Comparison of ENCODE assay signal across 10 cellular contexts in the genomic region with DNA sequence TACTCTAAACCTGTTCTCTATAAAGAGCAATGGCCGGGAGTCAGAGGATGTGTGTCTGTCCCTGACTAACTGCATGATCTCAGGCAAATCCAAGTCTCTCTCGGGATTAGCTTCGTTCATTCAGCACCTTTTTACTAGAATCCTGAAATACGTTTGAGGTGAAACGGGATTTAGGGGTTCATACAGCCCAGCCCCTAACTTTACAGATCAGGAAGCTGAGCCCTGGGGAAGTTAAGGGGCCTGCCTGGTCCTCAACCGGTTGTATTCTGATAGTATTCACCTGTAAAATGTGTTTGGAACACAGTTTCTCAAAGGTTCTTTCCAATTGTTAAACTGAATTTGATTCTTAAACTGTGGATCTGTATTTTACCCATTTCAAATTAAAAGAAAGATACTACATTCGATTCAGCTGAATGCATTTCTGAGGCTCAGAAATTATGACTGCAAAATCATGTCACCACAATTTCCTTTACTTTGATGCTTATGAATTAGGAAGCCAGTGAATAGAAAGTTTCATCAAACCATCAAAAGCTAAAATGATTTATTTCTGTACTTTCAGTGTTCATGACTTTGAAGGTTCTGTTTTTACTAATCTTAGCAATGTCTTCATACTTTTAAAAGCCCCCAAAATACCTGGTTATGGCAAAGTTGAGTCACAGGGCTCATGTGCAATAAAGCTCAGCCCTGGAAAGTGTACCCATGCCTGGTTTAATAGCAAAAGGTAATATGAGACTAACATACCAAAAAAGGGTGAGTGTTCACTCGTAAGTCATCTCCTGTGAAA. TPM values are rescaled to one million over a fixed set of nuclear protein-coding genes. Genes with fewer than 3 reads are reported as not detected.
DNase-seq lines count a peak whose midpoint lies in the region; ATAC-seq, FAIRE-seq and TF ChIP-seq lines count a peak whose summit lies in the region.
"Had no signal": no experiment of that assay in that cellular context is flagged by ENCODE, and none has a peak within 500 bp of the region (broad histone marks: within the 10 kb centered on the region; RNA-seq: fewer than 3 reads in every experiment).

No MANE protein-coding gene starts in this region.

- H4K20me1 ChIP-seq in MM.1S (ENCODE audit: insufficient read depth, low read length) = no peaks in the 10 kb centered on the region

- no peak overlapping the region for H3K4me2 ChIP-seq in MM.1S (ENCODE audit: low read depth, low read length)

- H3K9me3 Mint-ChIP-seq in naive thymus-derived CD8-positive, alpha-beta T cell = no peaks in the 10 kb centered on the region

- H3F3A ChIP-seq in MM.1S (ENCODE audit: insufficient read depth, low read length) = no peaks in the 10 kb centered on the region

- H3K4me3 ChIP-seq in MM.1S (ENCODE audit: low read length) (no peak overlapping the region), testis (no peak overlapping the region)

- no peak overlapping the region for H2AFZ ChIP-seq in MM.1S (ENCODE audit: low read length)

- no peaks in the 10 kb centered on the region for H3K27me3 Mint-ChIP-seq in T-helper 17 cell
- H3K27me3 Mint-ChIP-seq in naive thymus-derived CD8-positive, alpha-beta T cell = no peaks in the 10 kb centered on the region

- H3K9me2 ChIP-seq in MM.1S (replicated peaks; ENCODE audit: insufficient read depth, low read length) = no peaks in the 10 kb centered on the region

- H3K4me1 ChIP-seq in MM.1S (ENCODE audit: low read length) (0 out of 2 replicates have a peak, but pooled peaks cover 4% of the 10 kb centered on the region), testis (peaks cover 6% of the 10 kb centered on the region)

- 82 to 91% methylated on average over 8 of the region's 8 CpGs for WGBS in testis, 2 donors

- no peak for FAIRE-seq in HTR-8/SVneo (lab: Jason Lieb, UNC)
- FAIRE-seq: islet of Langerhans had no signal

- H3K9me3 ChIP-seq in T-helper 17 cell (ENCODE audit: control insufficient read depth, low read length, poor library complexity, severe bottlenecking) (no peaks in the 10 kb centered on the region), MM.1S (replicated peaks; ENCODE audit: insufficient read depth, low read length) (no peaks in the 10 kb centered on the region), testis (no peaks in the 10 kb centered on the region)

- H3K27ac Mint-ChIP-seq in T-helper 17 cell = peak overlapping the region; percentile 83
- peak overlapping the region; percentile 26 to 90 (median 68) for H3K27ac Mint-ChIP-seq in naive thymus-derived CD8-positive, alpha-beta T cell

- DNase-seq in T-helper 17 cell = no peak
- DNase-seq in naive thymus-derived CD8-positive, alpha-beta T cell = peak in 3 of 10 donors; percentile 29 to 51 (median 41)
- no peak for DNase-seq in NCI-H1048 (lab: John Stamatoyannopoulos, UW)
- no peak for DNase-seq in MM.1S
- no peak for DNase-seq in HTR-8/SVneo (ENCODE audit: insufficient read length, low spot score)
- no peak for DNase-seq in testis
- DNase-seq: amygdala had no signal

- POLR2A ChIA-PET in naive thymus-derived CD8-positive, alpha-beta T cell (lab: Charles Lee) = interaction anchor here (0.5 to 3.2 kb wide), 6 partner anchors 25 to 214 kb away, joined by 3 to 16 read pairs (median 6); a partner anchor contains a TSS

- H3K27ac ChIP-seq in MM.1S (ENCODE audit: low read length) = no peak overlapping the region
- H3K27ac ChIP-seq in testis = no peak overlapping the region

- intact Hi-C loops in testis (cut with DNase I; ENCODE audit: low total_unique reads) = no loop called here

- H3K4me3 Mint-ChIP-seq in T-helper 17 cell = peak overlapping the region; percentile 83
- peak overlapping the region; percentile 11 to 78 (median 70) for H3K4me3 Mint-ChIP-seq in naive thymus-derived CD8-positive, alpha-beta T cell

- no peaks in the 10 kb centered on the region for H3K79me2 ChIP-seq in MM.1S (ENCODE audit: low read length)

- ATAC-seq in GM18517 (IDR thresholded peaks at IDR 0.05; ENCODE audit: unreplicated experiment) (peak; percentile 59), HG02678 (IDR thresholded peaks at IDR 0.05; ENCODE audit: unreplicated experiment) (peak; percentile 62), T-helper 17 cell (peak; percentile 69)
- ATAC-seq in naive thymus-derived CD8-positive, alpha-beta T cell = peak; percentile 75 to 77

- no peaks in the 10 kb centered on the region for H3K36me3 Mint-ChIP-seq in T-helper 17 cell (ENCODE audit: low read depth)
- H3K36me3 Mint-ChIP-seq in naive thymus-derived CD8-positive, alpha-beta T cell = no peaks in the 10 kb centered on the region

- no peak overlapping the region for H3K9ac ChIP-seq in MM.1S (ENCODE audit: low read length)

- no peak for TF ChIP-seq CTCF in MM.1S (IDR thresholded peaks at IDR 0.05; ENCODE audit: low read length)
- TF ChIP-seq CTCF in testis (IDR thresholded peaks at IDR 0.05) = no peak

- no peaks in the 10 kb centered on the region for H3K36me3 ChIP-seq in MM.1S (replicated peaks; ENCODE audit: insufficient read depth, low read length)
- no peaks in the 10 kb centered on the region for H3K36me3 ChIP-seq in testis (ENCODE audit: low read depth, missing control alignments)

- H3K4me1 Mint-ChIP-seq in T-helper 17 cell = peaks cover 36% of the 10 kb centered on the region
- H3K4me1 Mint-ChIP-seq in naive thymus-derived CD8-positive, alpha-beta T cell = peaks cover 19 to 58% (median 48%) of the 10 kb centered on the region in 4 donors

- H3K27me3 ChIP-seq in MM.1S (replicated peaks; ENCODE audit: insufficient read depth, low read length) = no peaks in the 10 kb centered on the region
- no peaks in the 10 kb centered on the region for H3K27me3 ChIP-seq in testis

- TF ChIP-seq POLR2A in testis (IDR thresholded peaks at IDR 0.05) = no peak

RNA-seq across cellular contexts. Expression of a gene that starts 28.9 kb away (rescaled TPM):
- total RNA-seq in T-helper 17 cell (10 to 100 TPM; 38.4 to 43.7 TPM), testis (10 to 100 TPM; 27.0 to 36.0 TPM)
- total RNA-seq in naive thymus-derived CD8-positive, alpha-beta T cell = 1 to 10 TPM; 9.2 to 9.8 TPM
- 1 to 10 TPM; 1.1 to 2.8 (median 1.3) TPM for polyA plus RNA-seq in naive thymus-derived CD8-positive, alpha-beta T cell
- 60.3 TPM for polyA plus RNA-seq in testis (ENCODE audit: insufficient read depth, low read depth, low replicate concordance)
